ENCODE assay signal across 9 cellular contexts in the genomic region with DNA sequence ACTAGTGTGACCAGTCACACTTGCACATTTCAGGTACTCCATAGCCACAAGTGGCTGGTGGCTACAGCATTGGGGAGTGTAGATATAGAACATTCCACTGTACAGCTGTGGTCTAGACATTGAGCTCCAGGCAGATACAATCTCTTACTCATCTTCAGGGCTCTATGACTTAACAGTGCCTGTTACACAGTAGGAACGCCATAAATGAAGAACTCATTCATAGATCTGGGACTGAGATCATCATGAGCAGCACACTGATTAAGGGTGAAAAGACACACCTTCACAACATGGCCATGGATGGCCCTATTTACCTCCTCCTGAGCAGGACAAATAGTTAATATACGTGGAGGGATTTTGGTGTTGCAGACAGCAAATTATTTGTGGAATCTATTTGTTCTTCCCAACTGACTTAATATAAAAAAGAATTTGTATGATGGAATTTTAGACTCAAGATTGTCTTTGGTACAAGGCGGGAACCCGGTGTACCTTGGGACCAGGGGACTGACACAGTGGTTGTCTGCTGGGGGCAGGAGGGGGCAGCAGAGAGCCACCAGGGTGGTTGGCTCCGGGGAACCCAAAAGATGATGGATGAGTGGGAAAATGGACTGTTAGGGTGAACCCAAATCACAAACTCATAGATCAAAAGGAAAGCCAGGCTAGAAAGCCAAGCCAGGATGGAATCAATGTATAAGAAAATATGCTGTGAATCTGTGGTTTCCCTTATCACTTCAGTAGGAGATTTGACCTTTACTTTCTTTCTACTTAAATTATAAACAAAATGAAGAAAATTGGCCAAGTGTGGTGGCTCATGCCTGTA. TPM values are rescaled to one million over a fixed set of nuclear protein-coding genes. Genes with fewer than 3 reads are reported as not detected.
DNase-seq lines count a peak whose midpoint lies in the region; ATAC-seq, FAIRE-seq and TF ChIP-seq lines count a peak whose summit lies in the region.
"Had no signal": no experiment of that assay in that cellular context is flagged by ENCODE, and none has a peak within 500 bp of the region (broad histone marks: within the 10 kb centered on the region; RNA-seq: fewer than 3 reads in every experiment).

No MANE protein-coding gene starts in this region.

- H4K20me1 ChIP-seq in DOHH2 (ENCODE audit: control insufficient read depth, insufficient read depth, low read depth, low read length) (no peaks in the 10 kb centered on the region), PC-3 (ENCODE audit: low read length) (no peaks in the 10 kb centered on the region)

- H3K9me2 ChIP-seq in DOHH2 (replicated peaks; ENCODE audit: control insufficient read depth, low read length) (no peaks in the 10 kb centered on the region), PC-3 (replicated peaks; ENCODE audit: low read length) (no peaks in the 10 kb centered on the region)

- TF ChIP-seq CTCF in DOHH2 (IDR thresholded peaks at IDR 0.05; ENCODE audit: low read depth, low read length, poor library complexity, severe bottlenecking) (peak; percentile 98), PC-3 (conservative IDR thresholded peaks at IDR 0.05; ENCODE audit: low read depth, low read length) (peak; percentile 93)

- DNase-seq in PC-3 (peak; percentile 60), fibroblast of the conjunctiva (ENCODE audit: low read depth) (peak; percentile 27), trophoblast cell (peak; percentile 90 to 94), urothelium cell line (ENCODE audit: low spot score) (peak; percentile 51)
- DNase-seq in activated T-cell treated with anti-CD3 and anti-CD28 coated beads, Interleukin-2, amount 50 U/mL, for 4 hours, result peak; percentile 49

- H3K9me3 Mint-ChIP-seq in activated T-cell treated with anti-CD3 and anti-CD28 coated beads, Interleukin-2, amount 50 U/mL, for 4 hours, result peaks cover 9% of the 10 kb centered on the region

- no peaks in the 10 kb centered on the region for H3K36me3 Mint-ChIP-seq in activated T-cell treated with anti-CD3 and anti-CD28 coated beads, Interleukin-2, amount 50 U/mL, for 4 hours (ENCODE audit: insufficient read depth)

- peak overlapping the region; percentile 47 for H4K91ac ChIP-seq in trophoblast cell (ENCODE audit: low read depth, low read length)

- no peak overlapping the region for H3K4me2 ChIP-seq in DOHH2 (ENCODE audit: low read length)
- no peak overlapping the region for H3K4me2 ChIP-seq in PC-3 (ENCODE audit: low read length)
- H3K4me2 ChIP-seq in trophoblast cell (ENCODE audit: low read length), result no peak overlapping the region

- H3K36me3 ChIP-seq in DOHH2 (ENCODE audit: control insufficient read depth, low read length) (no peaks in the 10 kb centered on the region), PC-3 (ENCODE audit: low read depth, low read length) (no peaks in the 10 kb centered on the region), trophoblast cell (ENCODE audit: control insufficient read depth in 1 of 2, insufficient read depth in 2 of 2, low read length in 2 of 2) (no peaks in the 10 kb centered on the region)

- peak overlapping the region; percentile 51; the same call in 1 of the 2 replicates for H2AFZ ChIP-seq in PC-3 (ENCODE audit: low read length)
- H2AFZ ChIP-seq in trophoblast cell (ENCODE audit: insufficient read depth, low read length, poor library complexity), result no peak overlapping the region

- H3K79me2 ChIP-seq in DOHH2 (ENCODE audit: control insufficient read depth, low read length) (no peaks in the 10 kb centered on the region), PC-3 (ENCODE audit: low read length) (no peaks in the 10 kb centered on the region), trophoblast cell (ENCODE audit: control insufficient read depth, insufficient read depth, low read length, poor library complexity) (no peaks in the 10 kb centered on the region)

- no peak overlapping the region for H3K18ac ChIP-seq in trophoblast cell (ENCODE audit: low read length)

- H2BK5ac ChIP-seq in trophoblast cell (ENCODE audit: low read depth, low read length, poor library complexity), result no peak overlapping the region

- no peaks in the 10 kb centered on the region for H3K27me3 Mint-ChIP-seq in activated T-cell treated with anti-CD3 and anti-CD28 coated beads, Interleukin-2, amount 50 U/mL, for 4 hours (ENCODE audit: low read depth)

- H4K8ac ChIP-seq in trophoblast cell (ENCODE audit: low read depth, low read length), result peak overlapping the region; percentile 35

- H3K4me3 ChIP-seq in DOHH2 (ENCODE audit: low read length) (no peak overlapping the region), PC-3 (ENCODE audit: low read length) (no peak overlapping the region), trophoblast cell (ENCODE audit: low read depth, low read length) (no peak overlapping the region)

- H3F3A ChIP-seq in DOHH2 (ENCODE audit: control insufficient read depth, insufficient read depth), result no peaks in the 10 kb centered on the region
- H3F3A ChIP-seq in PC-3 (ENCODE audit: low read length, unreplicated experiment), result no peaks in the 10 kb centered on the region

- POLR2A ChIA-PET in PC-3 (lab: Charles Lee; ENCODE audit: unreplicated experiment), result no interaction called here

- H3K4me3 Mint-ChIP-seq in activated T-cell treated with anti-CD3 and anti-CD28 coated beads, Interleukin-2, amount 50 U/mL, for 4 hours, result no peak overlapping the region

- FAIRE-seq in urothelium cell line (lab: Jason Lieb, UNC), result no peak
- FAIRE-seq: colon had no signal

- H3K4ac ChIP-seq in trophoblast cell (ENCODE audit: low read depth, low read length), result no peak overlapping the region

- no TSS peak for BruUV-seq in PC-3 (replicated peaks; lab: Mats Ljungman, UMichigan)

- H3K14ac ChIP-seq in trophoblast cell (ENCODE audit: low read length), result no peak overlapping the region

- H3K9me3 ChIP-seq in DOHH2 (ENCODE audit: control insufficient read depth, insufficient read depth, low read length) (no peaks in the 10 kb centered on the region), PC-3 (ENCODE audit: low read length) (no peaks in the 10 kb centered on the region), trophoblast cell (ENCODE audit: insufficient read depth, low read depth, low read length) (no peaks in the 10 kb centered on the region)

- no peak overlapping the region for H3K9ac ChIP-seq in PC-3 (ENCODE audit: low read length)
- H3K9ac ChIP-seq in trophoblast cell (ENCODE audit: low read length), result no peak overlapping the region

- CTCF ChIA-PET in PC-3 (lab: Charles Lee), result interaction anchor here (0.5 to 0.6 kb wide), 2 partner anchors 260 to 481 kb away, joined by 3 to 4 read pairs; no protein-coding TSS in a partner anchor

- H2BK12ac ChIP-seq in trophoblast cell (ENCODE audit: low read length), result no peak overlapping the region

- H3K79me1 ChIP-seq in trophoblast cell (ENCODE audit: low read length), result no peaks in the 10 kb centered on the region

- H3K27ac ChIP-seq in DOHH2 (ENCODE audit: low read depth, low read length) (no peak overlapping the region), PC-3 (ENCODE audit: low read length) (no peak overlapping the region), trophoblast cell (ENCODE audit: low read depth, low read length) (no peak overlapping the region)

- peaks cover 3% of the 10 kb centered on the region for H3K4me1 Mint-ChIP-seq in activated T-cell treated with anti-CD3 and anti-CD28 coated beads, Interleukin-2, amount 50 U/mL, for 4 hours (ENCODE audit: low read depth)

- H3K4me1 ChIP-seq in DOHH2 (ENCODE audit: control insufficient read depth, low read length) (no peaks in the 10 kb centered on the region), PC-3 (ENCODE audit: insufficient read depth, low read length) (peaks cover 10% of the 10 kb centered on the region; the same call in 1 of the 2 replicates), trophoblast cell (ENCODE audit: control insufficient read depth in 1 of 2, insufficient read depth in 2 of 2, low read length in 2 of 2) (peaks cover 0 to 2% of the 10 kb centered on the region in 2 experiments)

- no CpG with 5 or more reads among the region's 5 CpGs for WGBS in trophoblast cell (ENCODE audit: extremely low coverage, insufficient coverage, insufficient read length)

- no peak overlapping the region for H2AK5ac ChIP-seq in trophoblast cell (ENCODE audit: low read length)

- peaks cover 18% of the 10 kb centered on the region for H3K27me3 ChIP-seq in DOHH2 (ENCODE audit: control insufficient read depth, low read length)
- H3K27me3 ChIP-seq in PC-3 (ENCODE audit: low read length), result no peaks in the 10 kb centered on the region
- no peaks in the 10 kb centered on the region for H3K27me3 ChIP-seq in trophoblast cell (ENCODE audit: insufficient read depth, low read length)

- intact Hi-C loops in PC-3 (cut with micrococcal nuclease), result loop anchor here (1.0 to 10.0 kb wide), 8 partner anchors 50 to 590 kb away; a partner anchor contains a TSS

- H4K12ac ChIP-seq in trophoblast cell (ENCODE audit: low read depth, low read length), result no peak overlapping the region

- peak overlapping the region; percentile 24 for H2BK120ac ChIP-seq in trophoblast cell (ENCODE audit: insufficient read depth, low read length, poor library complexity)

- no peak overlapping the region for H3K23ac ChIP-seq in trophoblast cell (ENCODE audit: low read length)

- ATAC-seq in HG03342 (IDR thresholded peaks at IDR 0.05; ENCODE audit: unreplicated experiment) (peak; percentile 65), PC-3 (peak; percentile 95), GM21825 (IDR thresholded peaks at IDR 0.05; ENCODE audit: unreplicated experiment) (no peak)
- ATAC-seq in activated T-cell treated with anti-CD3 and anti-CD28 coated beads, Interleukin-2, amount 50 U/mL, for 4 hours, result peak; percentile 82 to 85

RNA-seq across cellular contexts. Expression of a gene that starts 24.3 kb away (rescaled TPM):
- not detected in 2 replicates for total RNA-seq in PC-3 (2014; rRNA removed)
- total RNA-seq in activated T-cell treated with anti-CD3 and anti-CD28 coated beads, Interleukin-2, amount 50 U/mL, for 4 hours, result 1 to 10 TPM in 1 of 3 donors, under 1 TPM in 2; 0.55 to 1.5 (median 0.87) TPM
- 0.17 and 0.18 TPM in 2 replicates for polyA plus RNA-seq in trophoblast cell (2013)

RNA-seq across cellular contexts. Expression of a gene that starts 34.7 kb away (rescaled TPM):
- total RNA-seq in PC-3 (2014; rRNA removed), result not detected in 2 replicates
- not detected for total RNA-seq in activated T-cell treated with anti-CD3 and anti-CD28 coated beads, Interleukin-2, amount 50 U/mL, for 4 hours
- polyA plus RNA-seq in trophoblast cell (2013), result 0.04 and 0.08 TPM in 2 replicates

RNA-seq across cellular contexts. Expression of a gene that starts 37.2 kb away (rescaled TPM):
- total RNA-seq in PC-3 (2014; rRNA removed), result 17.7 and 23.2 TPM in 2 replicates
- total RNA-seq in activated T-cell treated with anti-CD3 and anti-CD28 coated beads, Interleukin-2, amount 50 U/mL, for 4 hours, result 10 to 100 TPM; 44.5 to 46.4 (median 45.0) TPM
- polyA plus RNA-seq in trophoblast cell (2013), result 25.7 and 27.6 TPM in 2 replicates

RNA-seq across cellular contexts. Expression of a gene that starts 50.6 kb away (rescaled TPM):
- total RNA-seq in PC-3 (2014; rRNA removed), result 10.1 and 22.1 TPM in 2 replicates
- total RNA-seq in activated T-cell treated with anti-CD3 and anti-CD28 coated beads, Interleukin-2, amount 50 U/mL, for 4 hours, result under 1 TPM in 2 of 3 donors, not detected in 1; 0.18 to 0.29 TPM
- 2.5 and 3.8 TPM in 2 replicates for polyA plus RNA-seq in trophoblast cell (2013)

Comparison
In these comparisons a context has a peak if more than half of its experiments do, and no peak if none do; other contexts are left out.
1. DNase-seq: peak in every context shown above with its lines; median percentile 92 in trophoblast cell; 60 in PC-3; 51 in urothelium cell line; 49 in activated T-cell treated with anti-CD3 and anti-CD28 coated beads, Interleukin-2, amount 50 U/mL, for 4 hours; 27 in fibroblast of the conjunctiva.